Comparison of ENCODE assay signal across 8 cellular contexts in genomic region chr15:31214158-31214863, GRCh38.
A peak's percentile ranks its signal among the peaks of the same experiment; 100 is the strongest.
DNase-seq lines count a peak whose midpoint lies in the region; ATAC-seq and TF ChIP-seq lines count a peak whose summit lies in the region.

No MANE protein-coding gene starts in this region.

- no peak overlapping the region for H3K4me3 ChIP-seq in tibial nerve

- no peak for TF ChIP-seq POLR2A in tibial nerve (IDR thresholded peaks at IDR 0.05)

- H3K27ac Mint-ChIP-seq in activated T-cell treated with anti-CD3 and anti-CD28 coated beads, Interleukin-2, amount 50 U/mL, for 24 hours = peak overlapping the region; percentile 29
- H3K27ac Mint-ChIP-seq in activated CD4-positive, alpha-beta memory T cell treated with anti-CD3 and anti-CD28 coated beads for 36 hours = no peak overlapping the region

- H3K4me1 Mint-ChIP-seq in activated T-cell treated with anti-CD3 and anti-CD28 coated beads, Interleukin-2, amount 50 U/mL, for 24 hours (ENCODE audit: low read depth) = peaks cover 22% of the 10 kb centered on the region
- peaks cover 18% of the 10 kb centered on the region for H3K4me1 Mint-ChIP-seq in activated CD4-positive, alpha-beta memory T cell treated with anti-CD3 and anti-CD28 coated beads for 36 hours (ENCODE audit: low read depth)

- intact Hi-C loops in activated CD4-positive, alpha-beta memory T cell treated with anti-CD3 and anti-CD28 coated beads for 36 hours (cut with micrococcal nuclease) = loop anchor here (2.0 to 10.0 kb wide), 2 partner anchors 52 to 220 kb away; partner anchors contain the start of gene MTMR10

- POLR2A ChIA-PET in activated CD4-positive, alpha-beta memory T cell treated with anti-CD3 and anti-CD28 coated beads for 36 hours (lab: Charles Lee) = interaction anchor here (0.9 to 2.0 kb wide), 5 partner anchors 28 to 273 kb away, joined by 3 to 13 read pairs (median 3); partner anchors contain the start of gene KLF13

- CTCF ChIA-PET in activated CD4-positive, alpha-beta memory T cell treated with anti-CD3 and anti-CD28 coated beads for 36 hours (lab: Charles Lee) = interaction anchor here (0.6 to 3.5 kb wide), 19 partner anchors 8 to 291 kb away, joined by 3 to 86 read pairs (median 6); partner anchors contain the start of gene KLF13

- H3K4me1 ChIP-seq in tibial nerve = peaks cover 0 to 55% (median 16%) of the 10 kb centered on the region in 4 donors

- TF ChIP-seq EP300 in tibial nerve (IDR thresholded peaks at IDR 0.05) = no peak

- no peaks in the 10 kb centered on the region for H3K36me3 Mint-ChIP-seq in activated T-cell treated with anti-CD3 and anti-CD28 coated beads, Interleukin-2, amount 50 U/mL, for 24 hours (ENCODE audit: low read depth)
- no peaks in the 10 kb centered on the region for H3K36me3 Mint-ChIP-seq in activated CD4-positive, alpha-beta memory T cell treated with anti-CD3 and anti-CD28 coated beads for 36 hours

- ATAC-seq in GM18858 (IDR thresholded peaks at IDR 0.05; ENCODE audit: unreplicated experiment) (no peak), HG02884 (IDR thresholded peaks at IDR 0.05; ENCODE audit: unreplicated experiment) (no peak), GM18870 (IDR thresholded peaks at IDR 0.05; ENCODE audit: unreplicated experiment) (no peak)

- H3K27ac ChIP-seq in layer of hippocampus (ENCODE audit: low read depth, low read length) = peak overlapping the region; percentile 82
- peak overlapping the region; percentile 90 to 99 (median 96) for H3K27ac ChIP-seq in tibial nerve

- peak overlapping the region; percentile 23 for H3K4me3 Mint-ChIP-seq in activated T-cell treated with anti-CD3 and anti-CD28 coated beads, Interleukin-2, amount 50 U/mL, for 24 hours
- peak overlapping the region; percentile 68 for H3K4me3 Mint-ChIP-seq in activated CD4-positive, alpha-beta memory T cell treated with anti-CD3 and anti-CD28 coated beads for 36 hours

- DNase-seq in activated T-cell treated with anti-CD3 and anti-CD28 coated beads, Interleukin-2, amount 50 U/mL, for 24 hours = no peak
- DNase-seq in activated T-cell treated with anti-CD3 and anti-CD28 coated beads, Interleukin-2, amount 50 U/mL, for 48 hours = no peak
- peak; percentile 18 for DNase-seq in activated CD4-positive, alpha-beta memory T cell treated with anti-CD3 and anti-CD28 coated beads for 36 hours
- DNase-seq in tibial nerve (ENCODE audit: low spot score in 2 of 2) = no peak

- no peaks in the 10 kb centered on the region for H3K36me3 ChIP-seq in tibial nerve

- no peaks in the 10 kb centered on the region for H3K27me3 ChIP-seq in layer of hippocampus (ENCODE audit: control insufficient read depth, insufficient read depth, low read length)
- H3K27me3 ChIP-seq in tibial nerve = no peaks in the 10 kb centered on the region

- TF ChIP-seq CTCF in tibial nerve (IDR thresholded peaks at IDR 0.05) = no peak

- H3K27me3 Mint-ChIP-seq in activated T-cell treated with anti-CD3 and anti-CD28 coated beads, Interleukin-2, amount 50 U/mL, for 24 hours = no peaks in the 10 kb centered on the region
- H3K27me3 Mint-ChIP-seq in activated CD4-positive, alpha-beta memory T cell treated with anti-CD3 and anti-CD28 coated beads for 36 hours = no peaks in the 10 kb centered on the region

- peaks cover 0 to 8% (median 0%) of the 10 kb centered on the region in 4 donors for H3K9me3 ChIP-seq in tibial nerve

- no peaks in the 10 kb centered on the region for H3K9me3 Mint-ChIP-seq in activated T-cell treated with anti-CD3 and anti-CD28 coated beads, Interleukin-2, amount 50 U/mL, for 24 hours
- peaks cover 9% of the 10 kb centered on the region for H3K9me3 Mint-ChIP-seq in activated CD4-positive, alpha-beta memory T cell treated with anti-CD3 and anti-CD28 coated beads for 36 hours

- 81 to 86% methylated on average over 8 of the region's 8 CpGs for WGBS in tibial nerve, 2 donors
